10 cellular contexts compared by ENCODE assay signal in genomic region chr15:76206325-76206976, GRCh38.
DNase-seq lines count a peak whose midpoint lies in the region; ATAC-seq, FAIRE-seq and TF ChIP-seq lines count a peak whose summit lies in the region.
"Had no signal": no experiment of that assay in that cellular context is flagged by ENCODE, and none has a peak within 500 bp of the region (broad histone marks: within the 10 kb centered on the region; RNA-seq: fewer than 3 reads in every experiment).

No MANE protein-coding gene starts in this region.

- no peak overlapping the region for H2BK12ac ChIP-seq in H1 (ENCODE audit: low read depth, low read length)
- H2BK12ac ChIP-seq in neuronal stem cell (ENCODE audit: low read length): no peak overlapping the region

- ATAC-seq in WTC11: no peak

- H3K9ac ChIP-seq in H1 (replicated peaks in 1 of 4; ENCODE audit: extremely low read depth in 1 of 4, low read depth in 3 of 4, low read length in 3 of 4): no peak overlapping the region
- no peak overlapping the region for H3K9ac ChIP-seq in neuronal stem cell (ENCODE audit: low read depth, low read length, poor library complexity)

- H3K27ac Mint-ChIP-seq in WTC11: no peak overlapping the region

- no peak for TF ChIP-seq RAD21 in H1 (IDR thresholded peaks at IDR 0.05 in 1 of 2, conservative IDR thresholded peaks at IDR 0.05 in 1 of 2; ENCODE audit: low read depth in 2 of 2, low read length in 2 of 2)

- H2BK15ac ChIP-seq in H1 (ENCODE audit: low read length): no peak overlapping the region
- H2BK15ac ChIP-seq in neuronal stem cell (ENCODE audit: low read length): no peak overlapping the region

- H3K56ac ChIP-seq in H1 (replicated peaks; ENCODE audit: insufficient read length, low read depth, low read length): no peak overlapping the region

- no peak overlapping the region for H4K5ac ChIP-seq in H1 (ENCODE audit: insufficient read length, low read depth, low read length)

- H3K79me1 ChIP-seq in H1 (ENCODE audit: low read depth, low read length) (no peaks in the 10 kb centered on the region), neuronal stem cell (ENCODE audit: low read depth, low read length) (no peaks in the 10 kb centered on the region)

- H3K27ac ChIP-seq in H1 (ENCODE audit: low read depth, low read length) (no peak overlapping the region), neuronal stem cell (replicated peaks; ENCODE audit: low read length) (no peak overlapping the region)

- no peak overlapping the region for H3K4me3 ChIP-seq in H1 (ENCODE audit: extremely low read depth in 1 of 4, insufficient read depth in 2 of 4, low read depth in 3 of 4, low read length in 4 of 4)
- no peak overlapping the region for H3K4me3 ChIP-seq in neuronal stem cell (ENCODE audit: low read length in 2 of 2)

- H4K91ac ChIP-seq in H1 (replicated peaks; ENCODE audit: insufficient read length, low read length) (no peak overlapping the region), neuronal stem cell (ENCODE audit: low read depth, low read length, poor library complexity) (no peak overlapping the region)

- H3K9me3 Mint-ChIP-seq in WTC11: no peaks in the 10 kb centered on the region

- no peak overlapping the region for H2AFZ ChIP-seq in H1 (ENCODE audit: low read length)
- no peak overlapping the region for H2AFZ ChIP-seq in neuronal stem cell (ENCODE audit: low read length)

- H2BK20ac ChIP-seq in H1 (ENCODE audit: low read length): no peak overlapping the region

- H3K18ac ChIP-seq in H1 (ENCODE audit: extremely low read depth, low read length): no peak overlapping the region
- no peak overlapping the region for H3K18ac ChIP-seq in neuronal stem cell (ENCODE audit: low read length)

- H3K36me3 Mint-ChIP-seq in WTC11: no peaks in the 10 kb centered on the region; the same call in 1 of the 2 replicates

- POLR2A ChIA-PET in H1 (lab: Charles Lee; ENCODE audit: partially characterized antibody): interaction anchor here (2.2 kb wide), 1 partner anchor 130 kb away, joined by 6 read pairs; the partner anchor contains the start of gene ISL2
- POLR2A ChIA-PET in WTC11 (lab: Charles Lee): interaction anchor here (0.7 kb wide), 1 partner anchor 732 kb away, joined by 5 read pairs; no protein-coding TSS in a partner anchor

- FAIRE-seq in H1 (lab: Jason Lieb, UNC): no peak
- FAIRE-seq: G401.6, islet of Langerhans had no signal

- H3K14ac ChIP-seq in H1 (ENCODE audit: insufficient read length) (no peak overlapping the region), neuronal stem cell (ENCODE audit: low read length) (no peak overlapping the region)

- H2BK120ac ChIP-seq in H1 (replicated peaks; ENCODE audit: low read depth, low read length) (no peak overlapping the region), neuronal stem cell (ENCODE audit: low read depth, low read length) (no peak overlapping the region)

- DNase-seq in DMS53 (lab: John Stamatoyannopoulos, UW) (peak; percentile 57), NCI-H2171 treated with DMSO at 0.1 percent for 48 hours (lab: John Stamatoyannopoulos, UW) (peak; percentile 100), H1 (ENCODE audit: low read depth in 1 of 2, low spot score in 2 of 2) (no peak), neuronal stem cell (ENCODE audit: low spot score) (no peak), NOMO-1 (lab: John Stamatoyannopoulos, UW; ENCODE audit: unreplicated experiment in 2 of 2) (no peak), T-helper 1 cell (no peak), WTC11 (ENCODE audit: low spot score) (no peak)
- no peak for DNase-seq in activated naive CD4-positive, alpha-beta T cell treated with anti-CD3 and anti-CD28 coated beads, Interleukin-2, amount 50 U/mL, for 16 hours

- H4K8ac ChIP-seq in H1 (ENCODE audit: extremely low read depth, insufficient read depth, low read length) (peak overlapping the region; percentile 18; the same call in 1 of the 2 replicates), neuronal stem cell (ENCODE audit: low read depth, low read length) (no peak overlapping the region)

- H3K9me3 ChIP-seq in H1 (ENCODE audit: insufficient read depth in 2 of 2, low read depth in 1 of 2, low read length in 1 of 2): no peaks in the 10 kb centered on the region
- H3K9me3 ChIP-seq in neuronal stem cell (replicated peaks in 1 of 2; ENCODE audit: control insufficient read depth in 2 of 2, insufficient read depth in 1 of 2, low read depth in 1 of 2, low read length in 2 of 2): no peaks in the 10 kb centered on the region

- WGBS in H1 (ENCODE audit: extremely low coverage in 1 of 2, insufficient coverage in 1 of 2, insufficient read length in 1 of 2, insufficient replicate concordance in 2 of 2, low coverage in 1 of 2, low lambda C conversion rate in 2 of 2, missing lambda C conversion rate in 1 of 2), 2 experiments: 93% methylated on average over 4 of the region's 4 CpGs; no CpG with 5 or more reads in 1 of the 2 experiments
- no CpG with 5 or more reads among the region's 4 CpGs for WGBS in neuronal stem cell (ENCODE audit: extremely low coverage in 2 of 2, insufficient read length in 2 of 2, insufficient replicate concordance in 1 of 2), 2 donors

- H2BK5ac ChIP-seq in H1 (ENCODE audit: low read depth, low read length) (no peak overlapping the region), neuronal stem cell (ENCODE audit: low read length) (no peak overlapping the region)

- H3K4ac ChIP-seq in H1 (replicated peaks; ENCODE audit: insufficient read length, low read depth, low read length) (no peak overlapping the region), neuronal stem cell (ENCODE audit: low read length) (no peak overlapping the region)

- H2AK5ac ChIP-seq in H1 (ENCODE audit: low read depth, low read length) (no peak overlapping the region), neuronal stem cell (ENCODE audit: low read depth, low read length) (no peak overlapping the region)

- no peaks in the 10 kb centered on the region for H3K27me3 Mint-ChIP-seq in WTC11 (ENCODE audit: low read depth)

- no peak for TF ChIP-seq CTCF in H1 (IDR thresholded peaks at IDR 0.05; ENCODE audit: control extremely low read depth in 1 of 3, insufficient read depth in 1 of 3, low read depth in 1 of 3, low read length in 3 of 3)
- no peak for TF ChIP-seq CTCF in WTC11 (IDR thresholded peaks at IDR 0.05)

- CTCF ChIA-PET in H1 (lab: Charles Lee; ENCODE audit: partially characterized antibody) (interaction anchor here (1.0 to 1.6 kb wide), 4 partner anchors 15 to 669 kb away, joined by 3 to 6 read pairs (median 6); no protein-coding TSS in a partner anchor), WTC11 (lab: Charles Lee) (interaction anchor here (0.6 to 0.8 kb wide), 5 partner anchors 14 to 1593 kb away, joined by 3 to 5 read pairs (median 4); no protein-coding TSS in a partner anchor)

- no peaks in the 10 kb centered on the region for H3K79me2 ChIP-seq in H1 (ENCODE audit: control insufficient read depth in 1 of 2, insufficient read depth in 2 of 2, low read length in 2 of 2)

- peaks cover 0 to 3% of the 10 kb centered on the region in 2 experiments for H4K20me1 ChIP-seq in H1 (replicated peaks in 1 of 2; ENCODE audit: control insufficient read depth in 1 of 2, insufficient read depth in 2 of 2, low read length in 2 of 2)

- H3K4me3 Mint-ChIP-seq in WTC11: no peak overlapping the region

- no peak for TF ChIP-seq EP300 in H1 (IDR thresholded peaks at IDR 0.05; ENCODE audit: borderline replicate concordance in 1 of 2, low read depth in 2 of 2, low read length in 2 of 2)

- H3K23me2 ChIP-seq in H1 (ENCODE audit: low read depth, low read length): no peaks in the 10 kb centered on the region

- H3K4me2 ChIP-seq in H1 (ENCODE audit: insufficient read depth in 1 of 2, low read depth in 2 of 2, low read length in 2 of 2) (no peak overlapping the region), neuronal stem cell (ENCODE audit: insufficient read depth, low read length, poor library complexity, severe bottlenecking) (no peak overlapping the region)

- no peaks in the 10 kb centered on the region for H3K36me3 ChIP-seq in H1 (ENCODE audit: control insufficient read depth in 2 of 4, insufficient read depth in 4 of 4, low read length in 3 of 4)
- peaks cover 0 to 7% of the 10 kb centered on the region in 2 donors for H3K36me3 ChIP-seq in neuronal stem cell (replicated peaks in 1 of 2; ENCODE audit: control insufficient read depth in 2 of 2, insufficient read depth in 2 of 2, low read length in 2 of 2)

- H3K23ac ChIP-seq in H1 (ENCODE audit: insufficient read length) (no peak overlapping the region), neuronal stem cell (ENCODE audit: low read depth, low read length, poor library complexity) (peak overlapping the region; percentile 68)

- H3K27me3 ChIP-seq in H1 (replicated peaks in 1 of 4; ENCODE audit: control insufficient read depth in 3 of 4, extremely low read depth in 1 of 4, insufficient read depth in 3 of 4, low read length in 3 of 4): no peaks in the 10 kb centered on the region
- H3K27me3 ChIP-seq in neuronal stem cell (ENCODE audit: control insufficient read depth in 3 of 3, insufficient read depth in 3 of 3, low read depth in 1 of 3, low read length in 3 of 3): no peaks in the 10 kb centered on the region

- peaks cover 6% of the 10 kb centered on the region; the same call in 1 of the 2 replicates for H3K4me1 Mint-ChIP-seq in WTC11

- no peaks in the 10 kb centered on the region for H3K4me1 ChIP-seq in H1 (replicated peaks in 1 of 4; ENCODE audit: control insufficient read depth in 3 of 4, insufficient read depth in 4 of 4, low read length in 3 of 4)
- peaks cover 0 to 1% of the 10 kb centered on the region in 2 donors for H3K4me1 ChIP-seq in neuronal stem cell (ENCODE audit: control insufficient read depth in 2 of 2, insufficient read depth in 1 of 2, low read depth in 1 of 2, low read length in 2 of 2)

- TF ChIP-seq POLR2A in H1 (IDR thresholded peaks at IDR 0.05; ENCODE audit: control extremely low read depth in 1 of 2, low read depth in 2 of 2, low read length in 2 of 2): no peak

TF ChIP-seq in H1, 55 proteins besides CTCF, POLR2A, EP300 and RAD21:
- no peak for TF ChIP-seq BRCA1 (IDR thresholded peaks at IDR 0.05; ENCODE audit: low read depth, low read length)
- TF ChIP-seq CHD1 (IDR thresholded peaks at IDR 0.05; ENCODE audit: low read depth, low read length): no peak
- no peak for TF ChIP-seq SP2 (IDR thresholded peaks at IDR 0.05; ENCODE audit: low read length)

Comparison
In these comparisons a context has a peak if more than half of its experiments do, and no peak if none do; other contexts are left out.
1. DNase-seq: peak in DMS53 (single experiment) and NCI-H2171 treated with DMSO at 0.1 percent for 48 hours (single experiment); none in H1 (0 of 2), neuronal stem cell (single experiment), NOMO-1 (0 of 2), T-helper 1 cell (0 of 5), WTC11 (single experiment) and activated naive CD4-positive, alpha-beta T cell treated with anti-CD3 and anti-CD28 coated beads, Interleukin-2, amount 50 U/mL, for 16 hours (single experiment).